Comparison of ENCODE assay signal across 4 cellular contexts in genomic region chr14:20195170-20195569, GRCh38. TPM values are rescaled to one million over a fixed set of nuclear protein-coding genes. Genes with fewer than 3 reads are reported as not detected.
"Had no signal": no experiment of that assay in that cellular context is flagged by ENCODE, and none has a peak within 500 bp of the region (broad histone marks: within the 10 kb centered on the region; RNA-seq: fewer than 3 reads in every experiment).

No MANE protein-coding gene starts in this region.

RNA-seq across cellular contexts. Expression of gene OR11G2, which starts 4.5 kb away (rescaled TPM):
- total RNA-seq: LHCN-M2, M059J, MCF 10A, NCI-H460 had no signal

RNA-seq across cellular contexts. Expression of gene OR11H6, which starts 28.3 kb away (rescaled TPM):
- total RNA-seq: LHCN-M2, M059J, MCF 10A, NCI-H460 had no signal

RNA-seq across cellular contexts. Expression of gene OR11H7, which starts 33.6 kb away (rescaled TPM):
- total RNA-seq: LHCN-M2, M059J, MCF 10A, NCI-H460 had no signal

RNA-seq across cellular contexts. Expression of gene OR11H4, which starts 43.9 kb away (rescaled TPM):
- total RNA-seq: LHCN-M2, M059J, MCF 10A, NCI-H460 had no signal

RNA-seq across cellular contexts. Expression of gene OR4N5, which starts 56.5 kb away (rescaled TPM):
- total RNA-seq: LHCN-M2, M059J, MCF 10A, NCI-H460 had no signal
